In genomic region chr4:124589827-124590226, GRCh38 we compare ENCODE assay signal across 21 cellular contexts.
"Had no signal": no experiment of that assay in that cellular context is flagged by ENCODE, and none has a peak within 500 bp of the region (broad histone marks: within the 10 kb centered on the region; RNA-seq: fewer than 3 reads in every experiment).

No MANE protein-coding gene starts in this region.

- H3K9me3 ChIP-seq: SJCRH30 had no signal

- H3K27me3 ChIP-seq: SJCRH30 had no signal

- H3K4me1 ChIP-seq: SJCRH30 had no signal

- H3K4me3 ChIP-seq: SJCRH30, SK-N-MC had no signal

- DNase-seq: activated CD4-positive, alpha-beta memory T cell treated with anti-CD3 and anti-CD28 coated beads for 36 hours; activated CD4-positive, alpha-beta T cell treated with anti-CD3 and anti-CD28 coated beads, Interleukin-2, amount 10 ng/mL, durations not matched to agents 7 days and 5 days; activated CD8-positive, alpha-beta memory T cell treated with anti-CD3 and anti-CD28 coated beads, Interleukin-2, amount 50 U/mL, for 4 hours; activated effector memory CD4-positive, alpha-beta T cell treated with Interleukin-2 at 50 U/mL for 16 hours; activated naive CD4-positive, alpha-beta T cell treated with anti-CD3 and anti-CD28 coated beads, Interleukin-2, amount 10 ng/mL, durations not matched to agents 7 days and 5 days; activated naive CD8-positive, alpha-beta T cell treated with anti-CD3 and anti-CD28 coated beads, Interleukin-2, amount 50 U/mL, for 24 hours; activated T-cell treated with anti-CD3 and anti-CD28 coated beads for 4 hours; activated T-cell treated with anti-CD3 and anti-CD28 coated beads, Interleukin-2, amount 50 U/mL, for 4 hours; anterior cingulate cortex; central memory CD4-positive, alpha-beta T cell; NCI-H1105; NCI-H1417 treated with DMSO at 0.1 percent for 48 hours; NCI-H187 treated with DMSO at 0.1 percent for 48 hours; NCI-H2081; NCI-H2171 treated with DMSO at 0.1 percent for 48 hours; NCI-H226; NCI-H446 treated with DMSO at 0.1 percent for 48 hours; NCI-H524 treated with DMSO at 0.1 percent for 48 hours; SHP77; SJCRH30 had no signal

- H3K36me3 ChIP-seq: SJCRH30 had no signal

- H3K27ac ChIP-seq: SJCRH30, SK-N-MC had no signal

- ATAC-seq: activated naive CD8-positive, alpha-beta T cell treated with anti-CD3 and anti-CD28 coated beads, Interleukin-2, amount 50 U/mL, for 24 hours; activated T-cell treated with anti-CD3 and anti-CD28 coated beads, Interleukin-2, amount 50 U/mL, for 4 hours had no signal
